Comparison of ENCODE assay signal across 7 cellular contexts in genomic region chr17:64798961-64799360, GRCh38.
DNase-seq lines count a peak whose midpoint lies in the region; ATAC-seq and TF ChIP-seq lines count a peak whose summit lies in the region.
"Not testable (repeated sequence)": the region's sequence is repeated elsewhere in the genome, so short reads cannot be mapped to it uniquely, and the experiment has no call there.

No MANE protein-coding gene starts in this region.

- H3K27me3 Mint-ChIP-seq in activated CD8-positive, alpha-beta T cell treated with anti-CD3 and anti-CD28 coated beads for 36 hours; MCF 10A (ENCODE audit: insufficient read depth, unreplicated experiment); memory B cell; stimulated activated memory B cell treated with anti-CD40 and anti-IgM and Interleukin-4, amounts not matched to agents 10 μg/mL and 1 μg/mL and 100 μg/mL, for 72 hours: not testable (repeated sequence)

- not testable (repeated sequence) for BruUV-seq in OCI-LY7 (replicated peaks; lab: Mats Ljungman, UMichigan); MCF 10A (replicated peaks; lab: Mats Ljungman, UMichigan)

- H3K4me1 ChIP-seq in DOHH2 (ENCODE audit: control insufficient read depth, low read length) (peaks cover 24% of the 10 kb centered on the region), OCI-LY7 (ENCODE audit: insufficient read depth, low read length, poor library complexity, severe bottlenecking) (peaks cover 24% of the 10 kb centered on the region)

- H3K4me3 Mint-ChIP-seq in activated CD8-positive, alpha-beta T cell treated with anti-CD3 and anti-CD28 coated beads for 36 hours; MCF 10A (ENCODE audit: unreplicated experiment); memory B cell; stimulated activated memory B cell treated with anti-CD40 and anti-IgM and Interleukin-4, amounts not matched to agents 10 μg/mL and 1 μg/mL and 100 μg/mL, for 72 hours: not testable (repeated sequence)

- H3K36me3 Mint-ChIP-seq in activated CD8-positive, alpha-beta T cell treated with anti-CD3 and anti-CD28 coated beads for 36 hours (ENCODE audit: low read depth), result not testable (repeated sequence)
- H3K36me3 Mint-ChIP-seq in MCF 10A (ENCODE audit: insufficient read depth, unreplicated experiment), result peaks cover 49% of the 10 kb centered on the region
- peaks cover 21% of the 10 kb centered on the region for H3K36me3 Mint-ChIP-seq in memory B cell
- peaks cover 46% of the 10 kb centered on the region for H3K36me3 Mint-ChIP-seq in stimulated activated memory B cell treated with anti-CD40 and anti-IgM and Interleukin-4, amounts not matched to agents 10 μg/mL and 1 μg/mL and 100 μg/mL, for 72 hours

- not testable (repeated sequence) for H2AFZ ChIP-seq in OCI-LY7 (ENCODE audit: low read length)

- CTCF ChIA-PET in OCI-LY7 (lab: Charles Lee; ENCODE audit: unreplicated experiment); activated CD8-positive, alpha-beta T cell treated with anti-CD3 and anti-CD28 coated beads for 36 hours (lab: Charles Lee); MCF 10A (lab: Yijun Ruan, JAX): not testable (repeated sequence)

- H4K20me1 ChIP-seq in DOHH2 (ENCODE audit: control insufficient read depth, insufficient read depth, low read depth, low read length); OCI-LY7 (ENCODE audit: insufficient read depth, low read length): not testable (repeated sequence)

- H3K9me2 ChIP-seq in DOHH2 (replicated peaks; ENCODE audit: control insufficient read depth, low read length); OCI-LY7 (ENCODE audit: insufficient read depth, low read length): not testable (repeated sequence)

- H3K27ac ChIP-seq in DOHH2 (ENCODE audit: low read depth, low read length), result peak overlapping the region; percentile 54
- peak overlapping the region; percentile 69 for H3K27ac ChIP-seq in KOPT-K1 (ENCODE audit: low read depth, low read length, poor library complexity, severe bottlenecking)
- peak overlapping the region; percentile 82 for H3K27ac ChIP-seq in OCI-LY7 (ENCODE audit: low read depth, low read length, poor library complexity, severe bottlenecking)

- H3K4me2 ChIP-seq in DOHH2 (ENCODE audit: low read length) (peak overlapping the region; percentile 61), OCI-LY7 (ENCODE audit: low read length) (peak overlapping the region; percentile 70)

- H3K4me1 Mint-ChIP-seq in activated CD8-positive, alpha-beta T cell treated with anti-CD3 and anti-CD28 coated beads for 36 hours (ENCODE audit: low read depth); memory B cell: not testable (repeated sequence)
- peaks cover 15% of the 10 kb centered on the region for H3K4me1 Mint-ChIP-seq in MCF 10A (ENCODE audit: insufficient read depth, unreplicated experiment)
- H3K4me1 Mint-ChIP-seq in stimulated activated memory B cell treated with anti-CD40 and anti-IgM and Interleukin-4, amounts not matched to agents 10 μg/mL and 1 μg/mL and 100 μg/mL, for 72 hours, result peaks cover 23% of the 10 kb centered on the region

- not testable (repeated sequence) for TF ChIP-seq CTCF in DOHH2 (IDR thresholded peaks at IDR 0.05; ENCODE audit: low read depth, low read length, poor library complexity, severe bottlenecking); OCI-LY7 (conservative IDR thresholded peaks at IDR 0.05; ENCODE audit: low read length); activated CD8-positive, alpha-beta T cell treated with anti-CD3 and anti-CD28 coated beads for 36 hours (IDR thresholded peaks at IDR 0.05); MCF 10A (IDR thresholded peaks at IDR 0.05; ENCODE audit: unreplicated experiment)

- not testable (repeated sequence) for H3F3A ChIP-seq in DOHH2 (ENCODE audit: control insufficient read depth, insufficient read depth)

- peak overlapping the region; percentile 52 for H3K27ac Mint-ChIP-seq in activated CD8-positive, alpha-beta T cell treated with anti-CD3 and anti-CD28 coated beads for 36 hours
- H3K27ac Mint-ChIP-seq in MCF 10A (ENCODE audit: low read depth, unreplicated experiment), result peak overlapping the region; percentile 46
- not testable (repeated sequence) for H3K27ac Mint-ChIP-seq in memory B cell
- H3K27ac Mint-ChIP-seq in stimulated activated memory B cell treated with anti-CD40 and anti-IgM and Interleukin-4, amounts not matched to agents 10 μg/mL and 1 μg/mL and 100 μg/mL, for 72 hours, result peak overlapping the region; percentile 69

- intact Hi-C loops in OCI-LY7 (cut with micrococcal nuclease; ENCODE audit: unreplicated experiment); activated CD8-positive, alpha-beta T cell treated with anti-CD3 and anti-CD28 coated beads for 36 hours (cut with micrococcal nuclease); MCF 10A (cut with micrococcal nuclease): not testable (repeated sequence)

- not testable (repeated sequence) for DNase-seq in OCI-LY7 (ENCODE audit: low spot score); activated CD8-positive, alpha-beta T cell treated with anti-CD3 and anti-CD28 coated beads for 36 hours; MCF 10A (ENCODE audit: unreplicated experiment); memory B cell (ENCODE audit: low spot score in 2 of 2)

- H3K79me2 ChIP-seq in DOHH2 (ENCODE audit: control insufficient read depth, low read length); OCI-LY7 (ENCODE audit: insufficient read depth, low read depth, low read length): not testable (repeated sequence)

- not testable (repeated sequence) for H3K4me3 ChIP-seq in DOHH2 (ENCODE audit: low read length); OCI-LY7 (ENCODE audit: low read depth, low read length, poor library complexity, severe bottlenecking)

- H3K9me3 ChIP-seq in DOHH2 (ENCODE audit: control insufficient read depth, insufficient read depth, low read length); KOPT-K1 (ENCODE audit: insufficient read depth, low read length, poor library complexity, severe bottlenecking); OCI-LY7 (ENCODE audit: low read length): not testable (repeated sequence)

- H3K36me3 ChIP-seq in DOHH2 (ENCODE audit: control insufficient read depth, low read length); OCI-LY7 (ENCODE audit: insufficient read depth, low read length): not testable (repeated sequence)
- H3K36me3 ChIP-seq in KOPT-K1 (ENCODE audit: insufficient read depth, low read length), result peaks cover 62% of the 10 kb centered on the region

- H3K27me3 ChIP-seq in DOHH2 (ENCODE audit: control insufficient read depth, low read length), result not testable (repeated sequence)

- ATAC-seq in activated CD8-positive, alpha-beta T cell treated with anti-CD3 and anti-CD28 coated beads for 36 hours; stimulated activated memory B cell treated with anti-CD40 and anti-IgM and Interleukin-4, amounts not matched to agents 10 μg/mL and 1 μg/mL and 100 μg/mL, for 72 hours: not testable (repeated sequence)
- ATAC-seq in memory B cell (ENCODE audit: low read depth), result peak; percentile 46

- POLR2A ChIA-PET in OCI-LY7 (lab: Charles Lee); activated CD8-positive, alpha-beta T cell treated with anti-CD3 and anti-CD28 coated beads for 36 hours (lab: Charles Lee); MCF 10A (lab: Yijun Ruan, JAX): not testable (repeated sequence)

- H3K9me3 Mint-ChIP-seq in activated CD8-positive, alpha-beta T cell treated with anti-CD3 and anti-CD28 coated beads for 36 hours; MCF 10A (ENCODE audit: unreplicated experiment); memory B cell; stimulated activated memory B cell treated with anti-CD40 and anti-IgM and Interleukin-4, amounts not matched to agents 10 μg/mL and 1 μg/mL and 100 μg/mL, for 72 hours: not testable (repeated sequence)
